Comparison of ENCODE assay signal across 9 cellular contexts in genomic region chr19:19619121-19619848, GRCh38. TPM values are rescaled to one million over a fixed set of nuclear protein-coding genes. Genes with fewer than 3 reads are reported as not detected.
A peak's percentile ranks its signal among the peaks of the same experiment; 100 is the strongest.
DNase-seq lines count a peak whose midpoint lies in the region; ATAC-seq, FAIRE-seq and TF ChIP-seq lines count a peak whose summit lies in the region.
"Had no signal": no experiment of that assay in that cellular context is flagged by ENCODE, and none has a peak within 500 bp of the region (broad histone marks: within the 10 kb centered on the region; RNA-seq: fewer than 3 reads in every experiment).

No MANE protein-coding gene starts in this region.

- DNase-seq in CD4-positive, alpha-beta T cell, result no peak
- DNase-seq in bronchial epithelial cell (ENCODE audit: low read depth) (no peak), neural progenitor cell (ENCODE audit: low spot score) (no peak), heart left ventricle (no peak), AG08395 (ENCODE audit: low spot score) (no peak)
- DNase-seq in stimulated activated CD4-positive, alpha-beta T cell treated with anti-CD3 and anti-CD28 coated beads, Interleukin-12 subunit alpha, Interleukin-12 subunit beta, amount 100 ng/mL, for 4 hours, result no peak

- H3K27me3 ChIP-seq in CD4-positive, alpha-beta T cell (ENCODE audit: control insufficient read depth, insufficient read depth, low read length), result no peaks in the 10 kb centered on the region
- H3K27me3 ChIP-seq in Loucy (ENCODE audit: insufficient read depth, low read length, poor library complexity, severe bottlenecking) (no peaks in the 10 kb centered on the region), bronchial epithelial cell (ENCODE audit: control insufficient read depth, insufficient read depth, low read length) (no peaks in the 10 kb centered on the region), neural progenitor cell (peaks cover 11% of the 10 kb centered on the region), heart left ventricle (peaks cover 4 to 32% (median 12%) of the 10 kb centered on the region in 9 donors)

- H3K4me2 ChIP-seq in Loucy (ENCODE audit: low read depth, low read length, poor library complexity, severe bottlenecking) (peak overlapping the region; percentile 76), neural progenitor cell (peak overlapping the region; percentile 67)

- no peak for TF ChIP-seq POLR2A in heart left ventricle (IDR thresholded peaks at IDR 0.05)

- H3K9ac ChIP-seq in Loucy (ENCODE audit: low read depth, low read length, poor library complexity, severe bottlenecking) (no peak overlapping the region), neural progenitor cell (no peak overlapping the region)

- H2AFZ ChIP-seq in Loucy (ENCODE audit: low read length), result peak overlapping the region; percentile 74
- no peak overlapping the region for H2AFZ ChIP-seq in neural progenitor cell (replicated peaks)

- ATAC-seq in CD4-positive, alpha-beta T cell (ENCODE audit: poor library complexity), result no peak
- no peak for ATAC-seq in GM18870 (IDR thresholded peaks at IDR 0.05; ENCODE audit: unreplicated experiment)
- no peak for ATAC-seq in heart left ventricle

- no peaks in the 10 kb centered on the region for H3F3A ChIP-seq in Loucy (ENCODE audit: low read depth)
- peaks cover 15% of the 10 kb centered on the region for H3F3A ChIP-seq in neural progenitor cell (ENCODE audit: low read depth)

- intact Hi-C loops in CD4-positive, alpha-beta T cell (cut with DNase I, micrococcal nuclease), result loop anchor here in 1 of 2 experiments (5.0 kb wide), 1 partner anchor 42 kb away; no protein-coding TSS in a partner anchor
- intact Hi-C loops in heart left ventricle (cut with DNase I), result no loop called here

- POLR2A ChIA-PET in CD4-positive, alpha-beta T cell (lab: Charles Lee), result interaction anchor here (0.8 to 2.2 kb wide), 6 partner anchors 8 to 49 kb away, joined by 3 to 6 read pairs (median 4); partner anchors contain the start of gene ZNF101

- H4K20me1 ChIP-seq in Loucy (ENCODE audit: insufficient read depth, low read length, poor library complexity, severe bottlenecking) (no peaks in the 10 kb centered on the region), neural progenitor cell (ENCODE audit: low read depth) (peaks cover 10% of the 10 kb centered on the region)

- 57 to 66% (median 63%) methylated on average over 22 of the region's 22 CpGs for WGBS in heart left ventricle, 4 donors

- peak overlapping the region; percentile 92 for H3K4me3 Mint-ChIP-seq in CD4-positive, alpha-beta T cell
- peak overlapping the region; percentile 86 for H3K4me3 Mint-ChIP-seq in neural progenitor cell

- H3K9me3 Mint-ChIP-seq in CD4-positive, alpha-beta T cell, result no peaks in the 10 kb centered on the region
- no peaks in the 10 kb centered on the region for H3K9me3 Mint-ChIP-seq in neural progenitor cell

- H3K4me1 Mint-ChIP-seq in CD4-positive, alpha-beta T cell (ENCODE audit: low read depth), result peaks cover 48% of the 10 kb centered on the region
- H3K4me1 Mint-ChIP-seq in neural progenitor cell, result peaks cover 33% of the 10 kb centered on the region

- H3K4me3 ChIP-seq in Loucy (ENCODE audit: low read length, poor library complexity, severe bottlenecking), result peak overlapping the region; percentile 69
- peak overlapping the region; percentile 21 for H3K4me3 ChIP-seq in bronchial epithelial cell (ENCODE audit: low read depth, low read length)
- peak overlapping the region; percentile 35 for H3K4me3 ChIP-seq in neural progenitor cell
- H3K4me3 ChIP-seq in heart left ventricle, result peak overlapping the region in 3 of 12 donors; percentile 35 to 49 (median 37)

- no peak for TF ChIP-seq CTCF in CD4-positive, alpha-beta T cell (IDR thresholded peaks at IDR 0.05)
- no peak for TF ChIP-seq CTCF in Loucy (conservative IDR thresholded peaks at IDR 0.05; ENCODE audit: low read length)
- no peak for TF ChIP-seq CTCF in bronchial epithelial cell (IDR thresholded peaks at IDR 0.05; ENCODE audit: insufficient read depth, low read length, severe bottlenecking)
- no peak for TF ChIP-seq CTCF in neural progenitor cell (IDR thresholded peaks at IDR 0.05)
- TF ChIP-seq CTCF in heart left ventricle (IDR thresholded peaks at IDR 0.05), result no peak

- H3K4me1 ChIP-seq in Loucy (ENCODE audit: insufficient read depth, low read length, poor library complexity, severe bottlenecking) (no peaks in the 10 kb centered on the region), neural progenitor cell (no peaks in the 10 kb centered on the region), heart left ventricle (peaks cover 0 to 11% (median 0%) of the 10 kb centered on the region in 12 donors)

- peak overlapping the region; percentile 82 for H3K27ac Mint-ChIP-seq in CD4-positive, alpha-beta T cell
- peak overlapping the region; percentile 95 for H3K27ac Mint-ChIP-seq in neural progenitor cell

- H3K9me3 ChIP-seq in CD4-positive, alpha-beta T cell (ENCODE audit: control insufficient read depth, low read length), result no peaks in the 10 kb centered on the region
- H3K9me3 ChIP-seq in Loucy (ENCODE audit: insufficient read depth, low read depth, low read length) (no peaks in the 10 kb centered on the region), neural progenitor cell (ENCODE audit: low read depth) (no peaks in the 10 kb centered on the region), heart left ventricle (no peaks in the 10 kb centered on the region)

- H3K36me3 Mint-ChIP-seq in CD4-positive, alpha-beta T cell (ENCODE audit: low read depth), result peaks cover 27% of the 10 kb centered on the region
- H3K36me3 Mint-ChIP-seq in neural progenitor cell, result peaks cover 12% of the 10 kb centered on the region

- H3K79me2 ChIP-seq in Loucy (ENCODE audit: insufficient read depth, low read length), result no peaks in the 10 kb centered on the region
- H3K79me2 ChIP-seq in neural progenitor cell (ENCODE audit: low read depth), result no peaks in the 10 kb centered on the region

- no peaks in the 10 kb centered on the region for H3K9me2 ChIP-seq in Loucy (replicated peaks; ENCODE audit: low read depth, low read length)

- no peaks in the 10 kb centered on the region for H3K27me3 Mint-ChIP-seq in CD4-positive, alpha-beta T cell
- H3K27me3 Mint-ChIP-seq in neural progenitor cell (ENCODE audit: insufficient read depth, low read depth), result peaks cover 9% of the 10 kb centered on the region

- FAIRE-seq in bronchial epithelial cell (lab: Jason Lieb, UNC), result no peak

- H3K27ac ChIP-seq in CD4-positive, alpha-beta T cell (ENCODE audit: low read depth, low read length), result peak overlapping the region; percentile 68
- H3K27ac ChIP-seq in neural progenitor cell (no peak overlapping the region), heart left ventricle (no peak overlapping the region)

- H3K36me3 ChIP-seq in Loucy (ENCODE audit: insufficient read depth, low read length) (no peaks in the 10 kb centered on the region), bronchial epithelial cell (ENCODE audit: control insufficient read depth, insufficient read depth, low read length) (peaks cover 1% of the 10 kb centered on the region), neural progenitor cell (no peaks in the 10 kb centered on the region), heart left ventricle (no peaks in the 10 kb centered on the region)

- CTCF ChIA-PET in CD4-positive, alpha-beta T cell (lab: Charles Lee), result interaction anchor here (2.0 kb wide), 1 partner anchor 87 kb away, joined by 5 read pairs; no protein-coding TSS in a partner anchor

RNA-seq across cellular contexts. Expression of gene PBX4, which starts 0.8 kb away (rescaled TPM):
- 10 to 100 TPM; 50.1 to 51.8 TPM for total RNA-seq in CD4-positive, alpha-beta T cell
- total RNA-seq in bronchial epithelial cell (0.53 and 0.64 TPM in 2 replicates), neural progenitor cell (ENCODE audit: low replicate concordance) (3.2 and 4.8 TPM in 2 replicates), heart left ventricle (under 1 TPM in 2 of 9 donors, not detected in 7; 0.43 to 0.69 TPM)
- under 1 TPM in 1 of 2 donors, not detected in 1; 0.53 TPM for polyA plus RNA-seq in heart left ventricle
- total RNA-seq: lung microvascular endothelial cell had no signal

RNA-seq across cellular contexts. Expression of gene LPAR2, which starts 8.7 kb away (rescaled TPM):
- total RNA-seq in CD4-positive, alpha-beta T cell, result 10 to 100 TPM; 85.9 to 93.7 TPM
- total RNA-seq in bronchial epithelial cell, result 5.5 and 5.6 TPM in 2 replicates
- total RNA-seq in neural progenitor cell (ENCODE audit: low replicate concordance), result 21.2 and 64.8 TPM in 2 replicates
- 1 to 10 TPM in 2 of 9 donors, under 1 TPM in 6, not detected in 1; 0.24 to 6.1 (median 0.74) TPM for total RNA-seq in heart left ventricle
- 1 to 10 TPM in 1 of 2 donors, under 1 TPM in 1; 0.46 to 1.6 TPM for polyA plus RNA-seq in heart left ventricle

RNA-seq across cellular contexts. Expression of gene GMIP, which starts 24.2 kb away (rescaled TPM):
- total RNA-seq in CD4-positive, alpha-beta T cell, result 10 to 100 TPM; 89.6 to 97.0 TPM
- total RNA-seq in bronchial epithelial cell, result 3.2 and 3.7 TPM in 2 replicates
- total RNA-seq in neural progenitor cell (ENCODE audit: low replicate concordance), result 6.4 and 7.9 TPM in 2 replicates
- total RNA-seq in heart left ventricle, result 10 to 100 TPM in 2 of 9 donors, 1 to 10 TPM in 7; 1.1 to 21.7 (median 2.5) TPM
- 1 to 10 TPM; 2.1 TPM for polyA plus RNA-seq in heart left ventricle

RNA-seq across cellular contexts. Expression of gene ATP13A1, which starts 44.2 kb away (rescaled TPM):
- total RNA-seq in CD4-positive, alpha-beta T cell, result 10 to 100 TPM; 84.8 to 87.6 TPM
- total RNA-seq in bronchial epithelial cell (20.3 and 22.7 TPM in 2 replicates), neural progenitor cell (ENCODE audit: low replicate concordance) (19.2 and 181 TPM in 2 replicates), heart left ventricle (10 to 100 TPM; 15.7 to 65.8 (median 23.1) TPM)
- polyA plus RNA-seq in heart left ventricle, result 10 to 100 TPM; 16.1 to 22.0 TPM

RNA-seq across cellular contexts. Expression of gene ZNF101, which starts 49.4 kb away (rescaled TPM):
- 10 to 100 TPM; 58.8 to 60.6 TPM for total RNA-seq in CD4-positive, alpha-beta T cell
- 8.7 and 14.6 TPM in 2 replicates for total RNA-seq in bronchial epithelial cell
- 22.6 and 29.5 TPM in 2 replicates for total RNA-seq in neural progenitor cell (ENCODE audit: low replicate concordance)
- total RNA-seq in heart left ventricle, result 1 to 10 TPM; 1.5 to 6.8 (median 3.4) TPM
- polyA plus RNA-seq in heart left ventricle, result 1 to 10 TPM; 3.4 to 3.7 TPM
